13 cellular contexts compared by ENCODE assay signal in genomic region chr2:63819765-63820717, GRCh38. TPM values are rescaled to one million over a fixed set of nuclear protein-coding genes. Genes with fewer than 3 reads are reported as not detected.
DNase-seq lines count a peak whose midpoint lies in the region; ATAC-seq and TF ChIP-seq lines count a peak whose summit lies in the region.
"Had no signal": no experiment of that assay in that cellular context is flagged by ENCODE, and none has a peak within 500 bp of the region (broad histone marks: within the 10 kb centered on the region; RNA-seq: fewer than 3 reads in every experiment).

No MANE protein-coding gene starts in this region.

- peaks cover 18% of the 10 kb centered on the region for H3K4me1 ChIP-seq in SJCRH30
- H3K4me1 ChIP-seq: upper lobe of left lung had no signal

- H3K36me3 ChIP-seq in SJCRH30 = no peaks in the 10 kb centered on the region
- H3K36me3 ChIP-seq: upper lobe of left lung had no signal

- DNase-seq in HFF-Myc (ENCODE audit: extremely low read depth, low read depth) = peak; percentile 24
- DNase-seq in SJCRH30 = peak; percentile 29 to 43
- DNase-seq in left ventricle myocardium superior = peak; percentile 55
- peak; percentile 4 for DNase-seq in retinal pigment epithelial cell (ENCODE audit: low read depth)
- DNase-seq in GM19238 (ENCODE audit: insufficient read length, low spot score) = no peak
- no peak for DNase-seq in activated naive CD4-positive, alpha-beta T cell (lab: John Stamatoyannopoulos, UW)
- DNase-seq: activated CD4-positive, alpha-beta T cell treated with anti-CD3 and anti-CD28 coated beads for 36 hours; effector memory CD4-positive, alpha-beta T cell; left colon; upper lobe of left lung had no signal

- peak; percentile 95 for ATAC-seq in left ventricle myocardium superior
- no peak for ATAC-seq in GM19351 (IDR thresholded peaks at IDR 0.05; ENCODE audit: unreplicated experiment)
- ATAC-seq in GM21619 (IDR thresholded peaks at IDR 0.05; ENCODE audit: unreplicated experiment) = no peak
- ATAC-seq: left colon, Panc1 had no signal

- no peaks in the 10 kb centered on the region for H3K27me3 ChIP-seq in SJCRH30
- H3K27me3 ChIP-seq: upper lobe of left lung had no signal

- H3K4me3 ChIP-seq in HFF-Myc (replicated peaks; ENCODE audit: low read depth, low read length) (no peak overlapping the region), SJCRH30 (no peak overlapping the region), retinal pigment epithelial cell (ENCODE audit: low read length) (no peak overlapping the region)
- H3K4me3 ChIP-seq: upper lobe of left lung had no signal

- no peak overlapping the region for H3K27ac ChIP-seq in SJCRH30

- no peaks in the 10 kb centered on the region for H3K9me3 ChIP-seq in SJCRH30 (replicated peaks)
- H3K9me3 ChIP-seq: upper lobe of left lung had no signal

- intact Hi-C loops in left ventricle myocardium superior (cut with micrococcal nuclease) = no loop called here

- no peak for TF ChIP-seq CTCF in HFF-Myc (IDR thresholded peaks at IDR 0.05; ENCODE audit: low read depth, low read length, missing control alignments)
- no peak for TF ChIP-seq CTCF in retinal pigment epithelial cell (conservative IDR thresholded peaks at IDR 0.05; ENCODE audit: low read depth, low read length)

RNA-seq across cellular contexts. Expression of gene UGP2, which starts 21.7 kb away (rescaled TPM):
- 144 and 145 TPM in 2 replicates for total RNA-seq in SJCRH30 (2014; rRNA removed; shearing (Covaris generic))
- total RNA-seq in left ventricle myocardium superior = 368 TPM

Comparison
In these comparisons a context has a peak if more than half of its experiments do, and no peak if none do; other contexts are left out.
1. DNase-seq: peak in HFF-Myc (single experiment), SJCRH30 (2 of 2), left ventricle myocardium superior (single experiment) and retinal pigment epithelial cell (single experiment); none in GM19238 (single experiment) and activated naive CD4-positive, alpha-beta T cell (0 of 4).